26 cellular contexts compared by ENCODE assay signal in the genomic region with DNA sequence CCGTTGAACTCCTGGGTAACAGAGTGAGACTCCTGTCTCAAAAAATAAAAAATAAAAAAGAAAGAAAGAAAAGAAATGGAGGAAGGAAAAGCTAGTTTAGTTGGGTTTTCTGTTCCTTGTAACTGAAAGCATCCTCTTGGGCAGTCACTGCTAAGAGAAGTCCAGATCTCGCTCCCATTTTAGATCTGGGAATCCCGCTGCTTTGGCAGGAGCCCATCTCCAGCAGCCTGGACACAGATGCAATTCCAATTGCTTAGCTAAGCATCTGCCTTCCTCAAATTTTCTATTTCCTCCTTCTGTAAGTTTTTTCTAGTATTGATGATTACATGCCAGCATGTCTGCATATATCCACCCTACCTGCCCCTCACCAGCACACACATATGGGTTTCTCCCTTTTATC. TPM values are rescaled to one million over a fixed set of nuclear protein-coding genes. Genes with fewer than 3 reads are reported as not detected.
"Had no signal": no experiment of that assay in that cellular context is flagged by ENCODE, and none has a peak within 500 bp of the region (broad histone marks: within the 10 kb centered on the region; RNA-seq: fewer than 3 reads in every experiment).

No MANE protein-coding gene starts in this region.

- H3K36me3 ChIP-seq: breast epithelium had no signal

- DNase-seq: activated CD4-positive, alpha-beta memory T cell treated with anti-CD3 and anti-CD28 coated beads for 36 hours; activated CD4-positive, alpha-beta T cell treated with anti-CD3 and anti-CD28 coated beads, Interleukin-2, amount 10 ng/mL, durations not matched to agents 7 days and 5 days; activated CD4-positive, CD25-positive, alpha-beta regulatory T cell; activated CD8-positive, alpha-beta memory T cell treated with anti-CD3 and anti-CD28 coated beads for 24 hours; activated gamma-delta T cell treated with Interleukin-2 at 50 U/mL for 16 hours; activated naive CD4-positive, alpha-beta T cell treated with anti-CD3 and anti-CD28 coated beads, Interleukin-2, amount 10 ng/mL, durations not matched to agents 7 days and 5 days; activated naive CD8-positive, alpha-beta T cell treated with anti-CD3 and anti-CD28 coated beads for 36 hours; activated T-cell treated with anti-CD3 and anti-CD28 coated beads for 4 hours; activated T-cell treated with anti-CD3 and anti-CD28 coated beads, Interleukin-2, amount 50 U/mL, for 72 hours; MG63; MV-4-11; NCI-H1092 treated with DMSO at 0.1 percent for 48 hours; NCI-H1436; NCI-H1694 treated with DMSO at 0.1 percent for 48 hours; NCI-H2029 treated with DMSO at 0.1 percent for 48 hours; NCI-H510A treated with DMSO at 0.1 percent for 48 hours; NCI-H69; NK-92 treated with Interleukin-12 subunit alpha and Interleukin-12 subunit beta, amount 100 ng/mL, for 24 hours; Peyer's patch; T-cell; T-helper 2 cell; T1000 had no signal

- H3K27me3 Mint-ChIP-seq: activated naive CD8-positive, alpha-beta T cell treated with anti-CD3 and anti-CD28 coated beads for 36 hours had no signal

- H3K36me3 Mint-ChIP-seq: activated CD4-positive, alpha-beta memory T cell treated with anti-CD3 and anti-CD28 coated beads for 36 hours; activated naive CD4-positive, alpha-beta T cell treated with anti-CD3 and anti-CD28 coated beads, Interleukin-2, amount 10 ng/mL, durations not matched to agents 7 days and 5 days; activated naive CD8-positive, alpha-beta T cell treated with anti-CD3 and anti-CD28 coated beads for 36 hours; T-cell had no signal

- H3K27me3 ChIP-seq: breast epithelium, MG63, Peyer's patch had no signal

- H3K27ac ChIP-seq: breast epithelium, Peyer's patch, RWPE1, SK-N-MC had no signal

- H3K4me1 Mint-ChIP-seq: activated naive CD4-positive, alpha-beta T cell treated with anti-CD3 and anti-CD28 coated beads, Interleukin-2, amount 10 ng/mL, durations not matched to agents 7 days and 5 days; activated naive CD8-positive, alpha-beta T cell treated with anti-CD3 and anti-CD28 coated beads for 36 hours had no signal

- H3K4me3 ChIP-seq: breast epithelium, MG63, Peyer's patch, SK-N-MC had no signal

- H3K4me1 ChIP-seq: breast epithelium, Peyer's patch had no signal

- H3K9me3 ChIP-seq: breast epithelium, MG63, Peyer's patch had no signal

- H3K4me3 Mint-ChIP-seq: activated CD4-positive, alpha-beta memory T cell treated with anti-CD3 and anti-CD28 coated beads for 36 hours; activated CD4-positive, alpha-beta T cell treated with anti-CD3 and anti-CD28 coated beads, Interleukin-2, amount 10 ng/mL, durations not matched to agents 7 days and 5 days; activated naive CD4-positive, alpha-beta T cell treated with anti-CD3 and anti-CD28 coated beads, Interleukin-2, amount 10 ng/mL, durations not matched to agents 7 days and 5 days; activated naive CD8-positive, alpha-beta T cell treated with anti-CD3 and anti-CD28 coated beads for 36 hours; activated T-cell treated with anti-CD3 and anti-CD28 coated beads, Interleukin-2, amount 50 U/mL, for 72 hours; T-cell had no signal

- H3K9me3 Mint-ChIP-seq: activated CD4-positive, alpha-beta memory T cell treated with anti-CD3 and anti-CD28 coated beads for 36 hours; activated CD4-positive, alpha-beta T cell treated with anti-CD3 and anti-CD28 coated beads, Interleukin-2, amount 10 ng/mL, durations not matched to agents 7 days and 5 days; activated naive CD4-positive, alpha-beta T cell treated with anti-CD3 and anti-CD28 coated beads, Interleukin-2, amount 10 ng/mL, durations not matched to agents 7 days and 5 days; activated naive CD8-positive, alpha-beta T cell treated with anti-CD3 and anti-CD28 coated beads for 36 hours; activated T-cell treated with anti-CD3 and anti-CD28 coated beads, Interleukin-2, amount 50 U/mL, for 72 hours; activated T-helper 2 cell treated with anti-CD3 and anti-CD28 coated beads, Interferon-gamma antibody, Interleukin-2, Interleukin-4, amounts not matched to agents 10 μg/mL and 5 μg/mL and 100 μg/mL, durations not matched to agents 14 hours and 24 hours and 36 hours; T-cell had no signal

- H3K27ac Mint-ChIP-seq: activated CD4-positive, alpha-beta memory T cell treated with anti-CD3 and anti-CD28 coated beads for 36 hours; activated CD4-positive, alpha-beta T cell treated with anti-CD3 and anti-CD28 coated beads, Interleukin-2, amount 10 ng/mL, durations not matched to agents 7 days and 5 days; activated naive CD4-positive, alpha-beta T cell treated with anti-CD3 and anti-CD28 coated beads, Interleukin-2, amount 10 ng/mL, durations not matched to agents 7 days and 5 days; activated naive CD8-positive, alpha-beta T cell treated with anti-CD3 and anti-CD28 coated beads for 36 hours; activated T-cell treated with anti-CD3 and anti-CD28 coated beads, Interleukin-2, amount 50 U/mL, for 72 hours; activated T-helper 2 cell treated with anti-CD3 and anti-CD28 coated beads, Interferon-gamma antibody, Interleukin-2, Interleukin-4, amounts not matched to agents 10 μg/mL and 5 μg/mL and 100 μg/mL, durations not matched to agents 14 hours and 24 hours and 36 hours; T-cell had no signal

RNA-seq across cellular contexts. Expression of a gene that starts 54.1 kb away (rescaled TPM):
- total RNA-seq: activated CD4-positive, alpha-beta memory T cell treated with anti-CD3 and anti-CD28 coated beads for 36 hours; activated CD4-positive, alpha-beta T cell treated with anti-CD3 and anti-CD28 coated beads, Interleukin-2, amount 10 ng/mL, durations not matched to agents 7 days and 5 days; activated naive CD8-positive, alpha-beta T cell treated with anti-CD3 and anti-CD28 coated beads for 36 hours; activated T-cell treated with anti-CD3 and anti-CD28 coated beads, Interleukin-2, amount 50 U/mL, for 72 hours; activated T-helper 2 cell treated with anti-CD3 and anti-CD28 coated beads, Interferon-gamma antibody, Interleukin-2, Interleukin-4, amounts not matched to agents 10 μg/mL and 5 μg/mL and 100 μg/mL, durations not matched to agents 14 hours and 24 hours and 36 hours had no signal
